In genomic region chr2:165766326-165766927, GRCh38 we compare ENCODE assay signal across 17 cellular contexts. TPM values are rescaled to one million over a fixed set of nuclear protein-coding genes. Genes with fewer than 3 reads are reported as not detected.
DNase-seq lines count a peak whose midpoint lies in the region; ATAC-seq and TF ChIP-seq lines count a peak whose summit lies in the region.
"Had no signal": no experiment of that assay in that cellular context is flagged by ENCODE, and none has a peak within 500 bp of the region (broad histone marks: within the 10 kb centered on the region; RNA-seq: fewer than 3 reads in every experiment).

No MANE protein-coding gene starts in this region.

- H3K4me1 ChIP-seq in SK-N-SH (ENCODE audit: control insufficient read depth in 1 of 2, insufficient read depth in 2 of 2, low read depth in 1 of 2, low read length in 1 of 2) (no peaks in the 10 kb centered on the region; a peak in 2 of 4 replicates), left lung (no peaks in the 10 kb centered on the region), SJCRH30 (no peaks in the 10 kb centered on the region)

- H3K9me3 ChIP-seq in SK-N-SH (no peaks in the 10 kb centered on the region), left lung (no peaks in the 10 kb centered on the region), SJCRH30 (replicated peaks) (no peaks in the 10 kb centered on the region)

- H3K27ac ChIP-seq in SK-N-SH (ENCODE audit: low read depth in 2 of 2, low read length in 1 of 2) (no peak overlapping the region), left lung (no peak overlapping the region), SJCRH30 (no peak overlapping the region)
- H3K27ac ChIP-seq: GM23248 had no signal

- H3K9me2 ChIP-seq in SK-N-SH: no peaks in the 10 kb centered on the region

- no peaks in the 10 kb centered on the region for H3K27me3 ChIP-seq in SK-N-SH (ENCODE audit: insufficient read depth)
- no peaks in the 10 kb centered on the region for H3K27me3 ChIP-seq in left lung
- no peaks in the 10 kb centered on the region for H3K27me3 ChIP-seq in SJCRH30

- TF ChIP-seq RAD21 in SK-N-SH (IDR thresholded peaks at IDR 0.05; ENCODE audit: low read length): no peak

- no peaks in the 10 kb centered on the region for H4K20me1 ChIP-seq in SK-N-SH (ENCODE audit: insufficient read depth)

- ATAC-seq in SK-N-SH treated with all-trans-retinoic acid at 6 μM for 48 hours (no peak), left lung (peak; percentile 26)
- ATAC-seq: HCT116 had no signal

- H3K79me2 ChIP-seq in SK-N-SH (ENCODE audit: insufficient read depth): no peaks in the 10 kb centered on the region

- POLR2A ChIA-PET in SK-N-SH (lab: Yijun Ruan, JAX): no interaction called here

- H3K4me2 ChIP-seq in SK-N-SH: no peak overlapping the region

- DNase-seq in SK-N-SH (no peak), NCI-H526 (lab: John Stamatoyannopoulos, UW) (peak; percentile 23 to 48), left lung (no peak), SW 1271 (lab: John Stamatoyannopoulos, UW) (no peak), SJCRH30 (no peak), NCI-H1694 treated with DMSO at 0.1 percent for 48 hours (lab: John Stamatoyannopoulos, UW) (no peak)
- no peak for DNase-seq in activated CD8-positive, alpha-beta memory T cell treated with anti-CD3 and anti-CD28 coated beads, Interleukin-2, amount 50 U/mL, for 48 hours
- DNase-seq: 8988T, GDM1, GM23248, NCI-H187, NCI-H82, OCI-M1, SHP77 had no signal

- no peak for TF ChIP-seq EP300 in SK-N-SH (IDR thresholded peaks at IDR 0.05; ENCODE audit: borderline replicate concordance in 1 of 2, low read depth in 1 of 2, low read length in 1 of 2)

- intact Hi-C loops in left lung (cut with DNase I): no loop called here

- H3K9ac ChIP-seq in SK-N-SH: no peak overlapping the region
- H3K9ac ChIP-seq: GM23248 had no signal

- H3K36me3 ChIP-seq in SK-N-SH (replicated peaks in 1 of 2; ENCODE audit: control insufficient read depth in 1 of 2, insufficient read depth in 2 of 2, low read length in 1 of 2) (no peaks in the 10 kb centered on the region), left lung (peaks cover 0 to under 1% of the 10 kb centered on the region in 2 donors), SJCRH30 (no peaks in the 10 kb centered on the region)

- H3K4me3 ChIP-seq in SK-N-SH (ENCODE audit: low read depth in 2 of 2, low read length in 1 of 2): no peak overlapping the region
- no peak overlapping the region for H3K4me3 ChIP-seq in left lung
- H3K4me3 ChIP-seq in SJCRH30: no peak overlapping the region
- H3K4me3 ChIP-seq: GM23248 had no signal

- CTCF ChIA-PET in SK-N-SH (lab: Yijun Ruan, JAX): no interaction called here

- no peak overlapping the region for H2AFZ ChIP-seq in SK-N-SH (ENCODE audit: low read depth)
- H2AFZ ChIP-seq: GM23248 had no signal

- no peaks in the 10 kb centered on the region for H3F3A ChIP-seq in SK-N-SH (replicated peaks; ENCODE audit: insufficient read depth)

- TF ChIP-seq CTCF in SK-N-SH (IDR thresholded peaks at IDR 0.05) (no peak), left lung (IDR thresholded peaks at IDR 0.05) (no peak)

TF ChIP-seq in SK-N-SH, 30 proteins besides CTCF, POLR2A, EP300 and RAD21:
- TF ChIP-seq FOXM1 (IDR thresholded peaks at IDR 0.05; ENCODE audit: low read depth) (no peak), GATA2 (CRISPR knock-in tag; IDR thresholded peaks at IDR 0.05) (peak; percentile 32; the same call in 1 of the 2 replicates)

TF ChIP-seq in SK-N-SH treated with all-trans-retinoic acid at 6 μM for 48 hours, 23 proteins besides CTCF, POLR2A, EP300 and RAD21:
- TF ChIP-seq PPARA (CRISPR knock-in tag; IDR thresholded peaks at IDR 0.05; ENCODE audit: borderline replicate concordance) (no peak), TOX (CRISPR knock-in tag; IDR thresholded peaks at IDR 0.05; ENCODE audit: borderline replicate concordance) (no peak), CSRNP3 (CRISPR knock-in tag; IDR thresholded peaks at IDR 0.05) (no peak), RARB (CRISPR knock-in tag; IDR thresholded peaks at IDR 0.05) (no peak), CSDC2 (CRISPR knock-in tag; IDR thresholded peaks at IDR 0.05) (no peak), TSHZ2 (CRISPR knock-in tag; IDR thresholded peaks at IDR 0.05) (no peak)

RNA-seq across cellular contexts. Expression of gene GALNT3, which starts 27.6 kb away (rescaled TPM):
- polyA plus RNA-seq in SK-N-SH (2012; rRNA removed): 0.05 and 0.26 TPM in 2 replicates
- 0.01 and 0.03 TPM in 2 replicates for polyA plus RNA-seq in SK-N-SH (2012; cell fraction: cytosol; rRNA removed)
- polyA plus RNA-seq in SK-N-SH (2012; cell fraction: nucleus; rRNA removed): 0.63 and 1.4 TPM in 2 replicates
- 10 to 100 TPM; 36.3 to 37.7 TPM for total RNA-seq in left lung
- total RNA-seq in SJCRH30 (2014; rRNA removed; shearing (Covaris generic)): not detected in 2 replicates
- total RNA-seq: RPMI7951 had no signal

Comparison
In these comparisons a context has a peak if more than half of its experiments do, and no peak if none do; other contexts are left out.
1. DNase-seq: peak in NCI-H526 (2 of 2); none in SK-N-SH (single experiment), left lung (0 of 2), SW 1271 (0 of 2), SJCRH30 (0 of 2), activated CD8-positive, alpha-beta memory T cell treated with anti-CD3 and anti-CD28 coated beads, Interleukin-2, amount 50 U/mL, for 48 hours (single experiment) and NCI-H1694 treated with DMSO at 0.1 percent for 48 hours (single experiment).
2. RNA of gene GALNT3, which starts 27.6 kb away (total RNA-seq): 36.3 to 37.7 TPM in left lung; not detected in SJCRH30; every median in the first group is over 10 times any median in the second.